14 cellular contexts compared by ENCODE assay signal in the genomic region with DNA sequence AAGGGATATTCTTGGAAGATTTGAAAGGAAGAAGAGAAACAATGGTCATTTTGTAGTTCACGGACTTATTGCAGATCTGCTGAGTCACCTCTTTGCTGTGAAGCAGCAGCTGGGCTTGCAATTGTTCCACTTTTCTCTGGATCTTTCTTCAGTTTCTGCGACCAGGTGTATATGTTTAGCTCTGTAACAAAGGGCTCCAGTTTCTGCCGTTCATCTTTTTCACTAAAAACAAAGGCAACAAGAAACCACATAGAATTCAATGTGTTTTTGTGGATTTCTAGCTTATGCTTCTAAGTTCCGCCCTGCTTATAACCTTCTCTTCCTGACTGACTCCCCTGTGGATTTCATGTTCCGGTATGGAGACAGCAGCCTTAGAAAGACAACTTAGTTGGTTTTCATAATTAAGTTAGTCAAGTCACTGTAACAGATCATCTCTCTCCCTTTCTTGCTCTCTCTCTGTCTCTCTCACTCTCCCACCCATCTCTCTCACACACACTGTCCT.
DNase-seq lines count a peak whose midpoint lies in the region; ATAC-seq lines count a peak whose summit lies in the region.
"Had no signal": no experiment of that assay in that cellular context is flagged by ENCODE, and none has a peak within 500 bp of the region (broad histone marks: within the 10 kb centered on the region; RNA-seq: fewer than 3 reads in every experiment).

No MANE protein-coding gene starts in this region.

- H3K9me3 ChIP-seq in SJCRH30 (replicated peaks): no peaks in the 10 kb centered on the region
- H3K9me3 ChIP-seq: vagina had no signal

- no peaks in the 10 kb centered on the region for H3K27me3 ChIP-seq in SJCRH30
- H3K27me3 ChIP-seq: vagina had no signal

- no peaks in the 10 kb centered on the region for H3K36me3 ChIP-seq in SJCRH30
- H3K36me3 ChIP-seq: vagina had no signal

- peak overlapping the region; percentile 28 for H3K27ac ChIP-seq in SJCRH30
- H3K27ac ChIP-seq: coronary artery, vagina had no signal

- peak; percentile 43 for DNase-seq in H4 (ENCODE audit: low spot score)
- peak; percentile 35 to 65 for DNase-seq in SJCRH30
- DNase-seq in fibroblast of gingiva (ENCODE audit: low read depth): peak; percentile 10
- DNase-seq in pons (ENCODE audit: low spot score): peak; percentile 65
- DNase-seq in DMS79 (lab: John Stamatoyannopoulos, UW): no peak
- DNase-seq in activated effector memory CD4-positive, alpha-beta T cell treated with anti-CD3 and anti-CD28 coated beads, Interleukin-2, amount 50 U/mL, for 16 hours: no peak
- no peak for DNase-seq in NCI-H2081 (lab: John Stamatoyannopoulos, UW)
- DNase-seq: activated CD4-positive, CD25-positive, alpha-beta regulatory T cell treated with anti-CD3 and anti-CD28 coated beads, Interleukin-2, amount 50 U/mL, for 72 hours; DMS 273 treated with DMSO at 0.1 percent for 48 hours; NCI-H2171; Right ventricle myocardium superior had no signal

- ATAC-seq in HG03342 (IDR thresholded peaks at IDR 0.05; ENCODE audit: unreplicated experiment): no peak

- peak overlapping the region; percentile 31 for H3K4me3 ChIP-seq in SJCRH30
- H3K4me3 ChIP-seq: coronary artery, vagina had no signal

- peaks cover 13% of the 10 kb centered on the region; the same call in 1 of the 2 replicates for H3K4me1 ChIP-seq in SJCRH30
- H3K4me1 ChIP-seq: vagina had no signal

Comparison
In these comparisons a context has a peak if more than half of its experiments do, and no peak if none do; other contexts are left out.
1. DNase-seq: peak in H4 (single experiment), SJCRH30 (2 of 2), fibroblast of gingiva (single experiment) and pons (single experiment); none in DMS79 (single experiment), activated effector memory CD4-positive, alpha-beta T cell treated with anti-CD3 and anti-CD28 coated beads, Interleukin-2, amount 50 U/mL, for 16 hours (single experiment) and NCI-H2081 (0 of 2).